Comparison of ENCODE assay signal across 28 cellular contexts in genomic region chr7:24669971-24670591, GRCh38.
DNase-seq lines count a peak whose midpoint lies in the region; ATAC-seq, FAIRE-seq and TF ChIP-seq lines count a peak whose summit lies in the region.
"Had no signal": no experiment of that assay in that cellular context is flagged by ENCODE, and none has a peak within 500 bp of the region (broad histone marks: within the 10 kb centered on the region; RNA-seq: fewer than 3 reads in every experiment).

No MANE protein-coding gene starts in this region.

- TF ChIP-seq POLR2A in endothelial cell of umbilical vein (IDR thresholded peaks at IDR 0.05; ENCODE audit: low read depth, low read length): no peak

- intact Hi-C loops in endothelial cell of umbilical vein (cut with micrococcal nuclease) (loop anchor here (5.0 to 10.0 kb wide), 4 partner anchors 735 to 1098 kb away; partner anchors contain the start of gene STK31), natural killer cell (cut with micrococcal nuclease) (loop anchor here (5.0 to 10.0 kb wide), 2 partner anchors 973 to 1125 kb away; no protein-coding TSS in a partner anchor)

- dilution Hi-C loops in endothelial cell of umbilical vein (cut with MboI; ENCODE audit: extremely low pct_ligation_motif_present, low sequenced_read_pairs): no loop called here

- CTCF ChIA-PET in SK-N-SH (lab: Yijun Ruan, JAX): interaction anchor here (0.6 to 8.3 kb wide), 5 partner anchors 90 to 289 kb away, joined by 3 to 141 read pairs (median 3); partner anchors contain the start of gene PALS2
- CTCF ChIA-PET in endothelial cell of umbilical vein (lab: Charles Lee): interaction anchor here (0.8 to 9.3 kb wide), 13 partner anchors 16 to 423 kb away, joined by 3 to 134 read pairs (median 4); partner anchors contain the start of gene PALS2

- peaks cover 0 to 12% of the 10 kb centered on the region in 2 experiments for H3K36me3 ChIP-seq in SK-N-SH (replicated peaks in 1 of 2; ENCODE audit: control insufficient read depth in 1 of 2, insufficient read depth in 2 of 2, low read length in 1 of 2)
- H3K36me3 ChIP-seq in RWPE2 (ENCODE audit: low read depth): peaks cover 15% of the 10 kb centered on the region
- H3K36me3 ChIP-seq in endothelial cell of umbilical vein (ENCODE audit: control insufficient read depth in 2 of 2, extremely low read depth in 1 of 2, insufficient read depth in 2 of 2, low read length in 2 of 2): no peaks in the 10 kb centered on the region
- H3K36me3 ChIP-seq in neural progenitor cell: peaks cover 5% of the 10 kb centered on the region
- H3K36me3 ChIP-seq: sigmoid colon had no signal

- H3K27ac Mint-ChIP-seq in neural progenitor cell: no peak overlapping the region
- no peak overlapping the region for H3K27ac Mint-ChIP-seq in natural killer cell
- H3K27ac Mint-ChIP-seq: stimulated activated memory B cell treated with anti-CD40 and anti-IgM and Interleukin-4, amounts not matched to agents 10 μg/mL and 1 μg/mL and 100 μg/mL, for 72 hours had no signal

- H3K79me2 ChIP-seq in SK-N-SH (ENCODE audit: insufficient read depth): no peaks in the 10 kb centered on the region
- H3K79me2 ChIP-seq in endothelial cell of umbilical vein (ENCODE audit: control insufficient read depth, insufficient read depth, low read length): peaks cover 4% of the 10 kb centered on the region
- peaks cover 10% of the 10 kb centered on the region for H3K79me2 ChIP-seq in neural progenitor cell (ENCODE audit: low read depth)
- H3K79me2 ChIP-seq: parathyroid adenoma had no signal

- H3F3A ChIP-seq in SK-N-SH (replicated peaks; ENCODE audit: insufficient read depth): peaks cover 5% of the 10 kb centered on the region
- peaks cover 14% of the 10 kb centered on the region for H3F3A ChIP-seq in neural progenitor cell (ENCODE audit: low read depth)

- H2AFZ ChIP-seq in SK-N-SH (ENCODE audit: low read depth): no peak overlapping the region
- no peak overlapping the region for H2AFZ ChIP-seq in endothelial cell of umbilical vein (ENCODE audit: low read depth, low read length)
- no peak overlapping the region for H2AFZ ChIP-seq in neural progenitor cell (replicated peaks)
- H2AFZ ChIP-seq: parathyroid adenoma had no signal

- no peak overlapping the region for H3K4me3 Mint-ChIP-seq in neural progenitor cell
- H3K4me3 Mint-ChIP-seq in natural killer cell: no peak overlapping the region
- H3K4me3 Mint-ChIP-seq: central memory CD8-positive, alpha-beta T cell; nephron; stimulated activated memory B cell treated with anti-CD40 and anti-IgM and Interleukin-4, amounts not matched to agents 10 μg/mL and 1 μg/mL and 100 μg/mL, for 72 hours had no signal

- H3K9ac ChIP-seq in SK-N-SH (no peak overlapping the region), endothelial cell of umbilical vein (replicated peaks; ENCODE audit: extremely low read depth, insufficient read depth, low read length) (peak overlapping the region; percentile 42), neural progenitor cell (no peak overlapping the region)
- H3K9ac ChIP-seq: parathyroid adenoma had no signal

- FAIRE-seq in endothelial cell of umbilical vein (lab: Jason Lieb, UNC): peak; percentile 46
- FAIRE-seq: A204.1, frontal cortex had no signal

- H3K9me1 ChIP-seq in endothelial cell of umbilical vein (replicated peaks; ENCODE audit: control insufficient read depth, extremely low read depth, insufficient read depth, low read length): no peaks in the 10 kb centered on the region

- no peak for TF ChIP-seq RAD21 in SK-N-SH (IDR thresholded peaks at IDR 0.05; ENCODE audit: low read length)

- H3K4me1 Mint-ChIP-seq in neural progenitor cell: peaks cover 4% of the 10 kb centered on the region
- H3K4me1 Mint-ChIP-seq in natural killer cell: no peaks in the 10 kb centered on the region
- H3K4me1 Mint-ChIP-seq: stimulated activated memory B cell treated with anti-CD40 and anti-IgM and Interleukin-4, amounts not matched to agents 10 μg/mL and 1 μg/mL and 100 μg/mL, for 72 hours had no signal

- no TSS peak for BruUV-seq in endothelial cell of umbilical vein (replicated peaks; lab: Mats Ljungman, UMichigan)

- H4K20me1 ChIP-seq in SK-N-SH (ENCODE audit: insufficient read depth) (no peaks in the 10 kb centered on the region), endothelial cell of umbilical vein (replicated peaks; ENCODE audit: control insufficient read depth, extremely low read depth, insufficient read depth, low read length) (no peaks in the 10 kb centered on the region), neural progenitor cell (ENCODE audit: low read depth) (no peaks in the 10 kb centered on the region)

- H3K27me3 ChIP-seq in SK-N-SH (ENCODE audit: insufficient read depth): no peaks in the 10 kb centered on the region
- no peaks in the 10 kb centered on the region for H3K27me3 ChIP-seq in RWPE2 (ENCODE audit: insufficient read depth, poor library complexity, severe bottlenecking)
- no peaks in the 10 kb centered on the region for H3K27me3 ChIP-seq in endothelial cell of umbilical vein (ENCODE audit: control insufficient read depth in 2 of 2, insufficient read depth in 2 of 2, low read length in 2 of 2)
- no peaks in the 10 kb centered on the region for H3K27me3 ChIP-seq in neural progenitor cell
- H3K27me3 ChIP-seq: sigmoid colon, testis had no signal

- H3K4me1 ChIP-seq in SK-N-SH (ENCODE audit: control insufficient read depth in 1 of 2, insufficient read depth in 2 of 2, low read depth in 1 of 2, low read length in 1 of 2): peaks cover 5 to 6% of the 10 kb centered on the region in 2 experiments; a peak in 3 of 4 replicates
- H3K4me1 ChIP-seq in RWPE2 (ENCODE audit: insufficient read depth, poor library complexity, severe bottlenecking): peaks cover 15% of the 10 kb centered on the region
- H3K4me1 ChIP-seq in endothelial cell of umbilical vein (ENCODE audit: control insufficient read depth, extremely low read depth, insufficient read depth, low read length): peaks cover 28% of the 10 kb centered on the region
- H3K4me1 ChIP-seq in neural progenitor cell: peaks cover 10% of the 10 kb centered on the region
- H3K4me1 ChIP-seq: parathyroid adenoma, sigmoid colon, testis had no signal

- TF ChIP-seq CTCF in SK-N-SH (IDR thresholded peaks at IDR 0.05): no peak
- no peak for TF ChIP-seq CTCF in RWPE2 (IDR thresholded peaks at IDR 0.05; ENCODE audit: poor library complexity, severe bottlenecking)
- no peak for TF ChIP-seq CTCF in endothelial cell of umbilical vein (IDR thresholded peaks at IDR 0.05; ENCODE audit: extremely low read depth in 1 of 2, insufficient read depth in 1 of 2, low read depth in 1 of 2, low read length in 2 of 2)
- TF ChIP-seq CTCF in neural progenitor cell (IDR thresholded peaks at IDR 0.05): no peak
- TF ChIP-seq CTCF in natural killer cell (IDR thresholded peaks at IDR 0.05): no peak

- H3K27me3 Mint-ChIP-seq in neural progenitor cell (ENCODE audit: insufficient read depth, low read depth) (no peaks in the 10 kb centered on the region), natural killer cell (ENCODE audit: low read depth in 2 of 2) (no peaks in the 10 kb centered on the region)
- H3K27me3 Mint-ChIP-seq: central memory CD8-positive, alpha-beta T cell; stimulated activated memory B cell treated with anti-CD40 and anti-IgM and Interleukin-4, amounts not matched to agents 10 μg/mL and 1 μg/mL and 100 μg/mL, for 72 hours had no signal

- no peak overlapping the region for H3K4me2 ChIP-seq in SK-N-SH
- H3K4me2 ChIP-seq in endothelial cell of umbilical vein (ENCODE audit: insufficient read depth, low read length): peak overlapping the region; percentile 84
- H3K4me2 ChIP-seq in neural progenitor cell: no peak overlapping the region

- H3K9me2 ChIP-seq in SK-N-SH: no peaks in the 10 kb centered on the region

- peak; percentile 9; the same call in 1 of the 3 replicates for ATAC-seq in SK-N-SH treated with all-trans-retinoic acid at 6 μM for 48 hours
- ATAC-seq in RWPE2 (ENCODE audit: low read depth): no peak
- ATAC-seq in GM21786 (IDR thresholded peaks at IDR 0.05; ENCODE audit: unreplicated experiment): no peak
- no peak for ATAC-seq in natural killer cell
- ATAC-seq: left cardiac atrium; Right ventricle myocardium inferior; stimulated activated memory B cell treated with anti-CD40 and anti-IgM and Interleukin-4, amounts not matched to agents 10 μg/mL and 1 μg/mL and 100 μg/mL, for 72 hours had no signal

- H3K9me3 ChIP-seq in SK-N-SH (no peaks in the 10 kb centered on the region), RWPE2 (ENCODE audit: severe bottlenecking) (no peaks in the 10 kb centered on the region), endothelial cell of umbilical vein (replicated peaks; ENCODE audit: control insufficient read depth, insufficient read depth, low read length) (no peaks in the 10 kb centered on the region), neural progenitor cell (ENCODE audit: low read depth) (no peaks in the 10 kb centered on the region)
- H3K9me3 ChIP-seq: sigmoid colon, testis had no signal

- no peak for DNase-seq in SK-N-SH
- DNase-seq in RWPE2 (ENCODE audit: low spot score): no peak
- DNase-seq in endothelial cell of umbilical vein (ENCODE audit: low read depth, low spot score): peak; percentile 72
- peak; percentile 24 for DNase-seq in neural progenitor cell (ENCODE audit: low spot score)
- no peak for DNase-seq in UCSD-AML1 (lab: John Stamatoyannopoulos, UW; ENCODE audit: unreplicated experiment)
- DNase-seq in natural killer cell: no peak
- DNase-seq: activated CD4-positive, alpha-beta T cell treated with anti-CD3 and anti-CD28 coated beads, Interleukin-2, amount 50 U/mL, for 48 hours; activated naive CD4-positive, alpha-beta T cell treated with Interleukin-2 at 50 U/mL for 16 hours; anterior cingulate cortex; C1 segment of cervical spinal cord; erythroblast; KG1; left cardiac atrium; NCI-H1048; NCI-H2029 treated with DMSO at 0.1 percent for 48 hours; NCI-H524; sigmoid colon; testis; WERI-Rb-1 had no signal

- POLR2A ChIA-PET in SK-N-SH (lab: Yijun Ruan, JAX) (no interaction called here), endothelial cell of umbilical vein (lab: Charles Lee) (interaction anchor here (0.7 to 1.5 kb wide), 2 partner anchors 14 to 94 kb away, joined by 3 read pairs; no protein-coding TSS in a partner anchor)

- H3K27ac ChIP-seq in SK-N-SH (ENCODE audit: low read depth in 2 of 2, low read length in 1 of 2): peak overlapping the region in 1 of 2 experiments; percentile 1; a peak in 1 of 4 replicates
- H3K27ac ChIP-seq in RWPE2 (ENCODE audit: poor library complexity, severe bottlenecking): peak overlapping the region; percentile 58
- peak overlapping the region; percentile 48 for H3K27ac ChIP-seq in endothelial cell of umbilical vein (ENCODE audit: insufficient read depth, low read depth, low read length)
- peak overlapping the region; percentile 18 for H3K27ac ChIP-seq in neural progenitor cell
- H3K27ac ChIP-seq: parathyroid adenoma, sigmoid colon, testis, WERI-Rb-1 had no signal

- H3K4me3 ChIP-seq in SK-N-SH (ENCODE audit: low read depth in 2 of 2, low read length in 1 of 2) (no peak overlapping the region), RWPE2 (ENCODE audit: severe bottlenecking) (no peak overlapping the region), endothelial cell of umbilical vein (replicated peaks in 1 of 3; ENCODE audit: insufficient read depth in 1 of 3, low read depth in 1 of 3, low read length in 3 of 3) (peak overlapping the region in 1 of 3 experiments; percentile 40), neural progenitor cell (no peak overlapping the region)
- H3K4me3 ChIP-seq: sigmoid colon, testis had no signal

- no peak for TF ChIP-seq EP300 in SK-N-SH (IDR thresholded peaks at IDR 0.05; ENCODE audit: borderline replicate concordance in 1 of 2, low read depth in 1 of 2, low read length in 1 of 2)

- H3K36me3 Mint-ChIP-seq in neural progenitor cell (peaks cover 19% of the 10 kb centered on the region), natural killer cell (no peaks in the 10 kb centered on the region)

- H3K9me3 Mint-ChIP-seq in neural progenitor cell (peaks cover 11% of the 10 kb centered on the region), natural killer cell (no peaks in the 10 kb centered on the region)
- H3K9me3 Mint-ChIP-seq: central memory CD8-positive, alpha-beta T cell; stimulated activated memory B cell treated with anti-CD40 and anti-IgM and Interleukin-4, amounts not matched to agents 10 μg/mL and 1 μg/mL and 100 μg/mL, for 72 hours had no signal

Comparison
In these comparisons a context has a peak if more than half of its experiments do, and no peak if none do; other contexts are left out.
1. DNase-seq: peak in endothelial cell of umbilical vein (single experiment) and neural progenitor cell (single experiment); none in SK-N-SH (single experiment), RWPE2 (single experiment), UCSD-AML1 (single experiment) and natural killer cell (single experiment).